In genomic region chr2:38265461-38265860, GRCh38 we compare ENCODE assay signal across 30 cellular contexts.
DNase-seq lines count a peak whose midpoint lies in the region; ATAC-seq and TF ChIP-seq lines count a peak whose summit lies in the region.
"Had no signal": no experiment of that assay in that cellular context is flagged by ENCODE, and none has a peak within 500 bp of the region (broad histone marks: within the 10 kb centered on the region; RNA-seq: fewer than 3 reads in every experiment).

No MANE protein-coding gene starts in this region.

- POLR2A ChIA-PET in MCF 10A (lab: Yijun Ruan, JAX), result interaction anchor here (0.6 to 1.2 kb wide), 2 partner anchors 27 to 54 kb away, joined by 3 read pairs; no protein-coding TSS in a partner anchor

- no peaks in the 10 kb centered on the region for H3K36me3 ChIP-seq in breast epithelium
- no peaks in the 10 kb centered on the region for H3K36me3 ChIP-seq in stomach smooth muscle (ENCODE audit: control insufficient read depth in 2 of 2, insufficient read depth in 2 of 2, low read length in 2 of 2)
- H3K36me3 ChIP-seq in GM23338 (ENCODE audit: insufficient read depth), result no peaks in the 10 kb centered on the region
- H3K36me3 ChIP-seq: Peyer's patch had no signal

- no peaks in the 10 kb centered on the region for H4K20me1 ChIP-seq in GM23338 (replicated peaks; ENCODE audit: insufficient read depth)

- DNase-seq in breast epithelium (ENCODE audit: low spot score in 2 of 2) (no peak), MCF 10A (ENCODE audit: unreplicated experiment) (no peak), fibroblast of peridontal ligament (ENCODE audit: extremely low read depth) (peak; percentile 25), superior temporal gyrus (ENCODE audit: extremely low spot score) (no peak), NCI-H2107 (lab: John Stamatoyannopoulos, UW) (no peak), GM23338 (ENCODE audit: low spot score) (no peak), DMS153 treated with DMSO at 0.1 percent for 48 hours (lab: John Stamatoyannopoulos, UW; ENCODE audit: unreplicated experiment) (no peak)
- DNase-seq: CD8-positive, alpha-beta memory T cell; DMS 273 treated with DMSO at 0.1 percent for 48 hours; GF-D8; GM23248; H9; HFFc6; NCI-H1092; NCI-H1417 treated with DMSO at 0.1 percent for 48 hours; NCI-H1694 treated with DMSO at 0.1 percent for 48 hours; NCI-H2081; NCI-H2171; NCI-H226; NCI-H510A; NCI-H69; OCI-M1; Peyer's patch; SIG-M5 had no signal

- no peak overlapping the region for H2AFZ ChIP-seq in GM23338
- H2AFZ ChIP-seq: GM23248 had no signal

- H3F3A ChIP-seq in GM23338 (replicated peaks; ENCODE audit: low read depth), result no peaks in the 10 kb centered on the region

- no TSS peak for BruUV-seq in MCF 10A (replicated peaks; lab: Mats Ljungman, UMichigan)

- H3K9me3 Mint-ChIP-seq in MCF 10A (ENCODE audit: unreplicated experiment) (no peaks in the 10 kb centered on the region), GM23338 (no peaks in the 10 kb centered on the region)
- H3K9me3 Mint-ChIP-seq: H9, HFFc6 had no signal

- H3K27me3 Mint-ChIP-seq in MCF 10A (ENCODE audit: insufficient read depth, unreplicated experiment), result no peaks in the 10 kb centered on the region
- peaks cover 4% of the 10 kb centered on the region for H3K27me3 Mint-ChIP-seq in GM23338 (ENCODE audit: insufficient read depth, low read depth, poor library complexity)

- H3K4me1 Mint-ChIP-seq in MCF 10A (ENCODE audit: insufficient read depth, unreplicated experiment), result peaks cover 8% of the 10 kb centered on the region
- H3K4me1 Mint-ChIP-seq in GM23338, result peaks cover 4% of the 10 kb centered on the region; the same call in 2 of the 3 replicates
- H3K4me1 Mint-ChIP-seq: B cell had no signal

- H3K9me2 ChIP-seq in GM23338 (ENCODE audit: insufficient read depth), result peaks cover 11% of the 10 kb centered on the region; the same call in 1 of the 2 replicates

- intact Hi-C loops in breast epithelium (cut with DNase I; ENCODE audit: low total_unique reads), result no loop called here
- intact Hi-C loops in MCF 10A (cut with micrococcal nuclease), result no loop called here

- no peak overlapping the region for H3K9ac ChIP-seq in stomach smooth muscle (ENCODE audit: low read length in 2 of 2)
- H3K9ac ChIP-seq: GM23248 had no signal

- H3K79me2 ChIP-seq in GM23338 (replicated peaks; ENCODE audit: insufficient read depth), result no peaks in the 10 kb centered on the region

- no peak for TF ChIP-seq POLR2A in breast epithelium (IDR thresholded peaks at IDR 0.05)

- H3K9me3 ChIP-seq in breast epithelium (no peaks in the 10 kb centered on the region), stomach smooth muscle (ENCODE audit: control insufficient read depth in 2 of 2, low read length in 2 of 2) (no peaks in the 10 kb centered on the region)
- H3K9me3 ChIP-seq: Peyer's patch had no signal

- CTCF ChIA-PET in MCF 10A (lab: Yijun Ruan, JAX), result interaction anchor here (0.7 kb wide), 1 partner anchor 264 kb away, joined by 3 read pairs; no protein-coding TSS in a partner anchor

- no peaks in the 10 kb centered on the region for H3K4me1 ChIP-seq in breast epithelium
- H3K4me1 ChIP-seq in stomach smooth muscle (ENCODE audit: control insufficient read depth, insufficient read depth, low read length), result no peaks in the 10 kb centered on the region
- H3K4me1 ChIP-seq in GM23338 (ENCODE audit: insufficient read depth), result no peaks in the 10 kb centered on the region; the same call in 1 of the 2 replicates
- H3K4me1 ChIP-seq: Peyer's patch had no signal

- no peaks in the 10 kb centered on the region for H3K27me3 ChIP-seq in breast epithelium
- H3K27me3 ChIP-seq in stomach smooth muscle (ENCODE audit: control insufficient read depth in 1 of 2, insufficient read depth in 2 of 2, low read length in 2 of 2), result no peaks in the 10 kb centered on the region
- no peaks in the 10 kb centered on the region for H3K27me3 ChIP-seq in GM23338 (ENCODE audit: insufficient read depth)
- H3K27me3 ChIP-seq: Peyer's patch had no signal

- no peak for ATAC-seq in GM23338

- no peak overlapping the region for H3K4me3 ChIP-seq in breast epithelium
- no peak overlapping the region for H3K4me3 ChIP-seq in stomach smooth muscle (ENCODE audit: low read length in 2 of 2)
- H3K4me3 ChIP-seq in GM23338, result no peak overlapping the region
- H3K4me3 ChIP-seq: GM23248, Peyer's patch, SK-N-MC had no signal

- no peak overlapping the region for H3K27ac Mint-ChIP-seq in MCF 10A (ENCODE audit: low read depth, unreplicated experiment)
- H3K27ac Mint-ChIP-seq in GM23338, result no peak overlapping the region
- H3K27ac Mint-ChIP-seq: B cell; CD8-positive, alpha-beta memory T cell; H9; HFFc6; IgD-negative memory B cell had no signal

- peak overlapping the region; percentile 1 to 75 for H3K27ac ChIP-seq in breast epithelium
- H3K27ac ChIP-seq in stomach smooth muscle (ENCODE audit: low read length), result peak overlapping the region; percentile 37
- no peak overlapping the region for H3K27ac ChIP-seq in GM23338 (ENCODE audit: low read depth)
- H3K27ac ChIP-seq: 22Rv1, C4-2B, GM23248, Peyer's patch, SK-N-MC had no signal

- H3K4me2 ChIP-seq in GM23338, result no peak overlapping the region

- no peak overlapping the region for H3K4me3 Mint-ChIP-seq in MCF 10A (ENCODE audit: unreplicated experiment)
- no peak overlapping the region for H3K4me3 Mint-ChIP-seq in GM23338
- H3K4me3 Mint-ChIP-seq: B cell; CD8-positive, alpha-beta memory T cell; H9; HFFc6; IgD-negative memory B cell had no signal

- H3K36me3 Mint-ChIP-seq in MCF 10A (ENCODE audit: insufficient read depth, unreplicated experiment), result no peaks in the 10 kb centered on the region
- no peaks in the 10 kb centered on the region for H3K36me3 Mint-ChIP-seq in GM23338 (ENCODE audit: low read depth)
- H3K36me3 Mint-ChIP-seq: IgD-negative memory B cell had no signal

- no peak for TF ChIP-seq CTCF in breast epithelium (IDR thresholded peaks at IDR 0.05)
- TF ChIP-seq CTCF in MCF 10A (IDR thresholded peaks at IDR 0.05; ENCODE audit: unreplicated experiment), result no peak
- no peak for TF ChIP-seq CTCF in GM23338 (conservative IDR thresholded peaks at IDR 0.05; ENCODE audit: low read depth in 2 of 2)

TF ChIP-seq in GM23338, 12 proteins besides CTCF, POLR2A, EP300 and RAD21 (continues in another document):
- TF ChIP-seq REST (IDR thresholded peaks at IDR 0.05; ENCODE audit: unreplicated experiment) (no peak), EZH2 (IDR thresholded peaks at IDR 0.05; ENCODE audit: low read depth, unreplicated experiment) (no peak), ZNF114 (CRISPR knock-in tag; IDR thresholded peaks at IDR 0.05) (no peak), STAT1 (IDR thresholded peaks at IDR 0.05; ENCODE audit: unreplicated experiment) (no peak), ZNF331 (CRISPR knock-in tag; IDR thresholded peaks at IDR 0.05; ENCODE audit: low read depth) (no peak), CREB1 (CRISPR knock-in tag; IDR thresholded peaks at IDR 0.05; ENCODE audit: low read depth) (no peak)
